In the genomic region with DNA sequence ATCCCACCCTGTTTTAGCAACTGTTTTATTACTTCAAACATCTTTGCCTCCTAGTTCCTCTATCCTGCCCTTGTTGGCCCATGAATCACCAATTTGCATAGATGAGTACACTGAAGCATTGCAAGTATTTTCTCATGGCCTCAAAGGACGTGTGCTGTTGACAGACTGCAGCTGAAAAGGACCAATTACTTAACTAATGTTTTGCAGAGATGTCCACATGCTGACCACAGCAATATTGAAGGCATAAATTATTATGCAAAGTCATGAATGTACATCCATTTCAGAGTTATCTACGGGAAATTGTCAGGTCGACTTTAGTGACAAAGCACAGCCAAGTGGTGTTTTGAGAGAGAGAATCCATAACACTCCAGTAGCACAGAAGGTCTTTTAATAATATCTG, we compare ENCODE assay signal across 20 cellular contexts.
DNase-seq lines count a peak whose midpoint lies in the region; ATAC-seq, FAIRE-seq and TF ChIP-seq lines count a peak whose summit lies in the region.
"Had no signal": no experiment of that assay in that cellular context is flagged by ENCODE, and none has a peak within 500 bp of the region (broad histone marks: within the 10 kb centered on the region; RNA-seq: fewer than 3 reads in every experiment).

No MANE protein-coding gene starts in this region.

- BruUV-seq in mammary epithelial cell (replicated peaks; lab: Mats Ljungman, UMichigan): no TSS peak
- BruUV-seq in MCF 10A (replicated peaks; lab: Mats Ljungman, UMichigan): no TSS peak

- no peaks in the 10 kb centered on the region for H3K36me3 ChIP-seq in mammary epithelial cell (ENCODE audit: insufficient read depth, low read length)
- no peaks in the 10 kb centered on the region for H3K36me3 ChIP-seq in upper lobe of right lung

- no peaks in the 10 kb centered on the region for H3K27me3 ChIP-seq in mammary epithelial cell (ENCODE audit: insufficient read depth, low read length)
- no peaks in the 10 kb centered on the region for H3K27me3 ChIP-seq in foreskin keratinocyte
- H3K27me3 ChIP-seq in upper lobe of right lung: no peaks in the 10 kb centered on the region

- TF ChIP-seq CTCF in mammary epithelial cell (conservative IDR thresholded peaks at IDR 0.05 in 1 of 2, IDR thresholded peaks at IDR 0.05 in 1 of 2; ENCODE audit: extremely low read depth in 1 of 2, insufficient read depth in 1 of 2, low read depth in 1 of 2, low read length in 2 of 2): no peak
- TF ChIP-seq CTCF in MCF 10A (IDR thresholded peaks at IDR 0.05; ENCODE audit: unreplicated experiment): no peak
- TF ChIP-seq CTCF in foreskin keratinocyte (conservative IDR thresholded peaks at IDR 0.05): no peak
- no peak for TF ChIP-seq CTCF in upper lobe of right lung (IDR thresholded peaks at IDR 0.05)

- DNase-seq in mammary epithelial cell: peak; percentile 2
- DNase-seq in MCF 10A (ENCODE audit: unreplicated experiment): no peak
- DNase-seq in RCC 7860 (ENCODE audit: low spot score): peak; percentile 5
- peak; percentile 26 to 57 for DNase-seq in foreskin keratinocyte
- no peak for DNase-seq in upper lobe of right lung
- DNase-seq in activated naive CD4-positive, alpha-beta T cell (lab: John Stamatoyannopoulos, UW): no peak
- no peak for DNase-seq in NCI-H1436 treated with DMSO at 0.1 percent for 48 hours (lab: John Stamatoyannopoulos, UW)
- DNase-seq in NCI-H2107 (lab: John Stamatoyannopoulos, UW): no peak
- DNase-seq: activated CD8-positive, alpha-beta memory T cell treated with anti-CD3 and anti-CD28 coated beads for 24 hours; activated effector memory CD4-positive, alpha-beta T cell treated with anti-CD3 and anti-CD28 coated beads, Interleukin-2, amount 50 U/mL, for 16 hours; Caco-2; midbrain; NCI-H187; NCI-H69; occipital lobe; SHP77 treated with DMSO at 0.1 percent for 48 hours; stimulated activated naive CD4-positive, alpha-beta T cell had no signal

- H3K9me3 ChIP-seq in mammary epithelial cell (replicated peaks; ENCODE audit: insufficient read depth, low read length) (no peaks in the 10 kb centered on the region), upper lobe of right lung (no peaks in the 10 kb centered on the region)
- H3K9me3 ChIP-seq: Caco-2 had no signal

- H3K79me2 ChIP-seq in mammary epithelial cell (ENCODE audit: insufficient read depth, low read length): peaks cover 35% of the 10 kb centered on the region

- no peak overlapping the region for H3K4me3 Mint-ChIP-seq in MCF 10A (ENCODE audit: unreplicated experiment)
- H3K4me3 Mint-ChIP-seq: brain had no signal

- no peaks in the 10 kb centered on the region for H3K36me3 Mint-ChIP-seq in MCF 10A (ENCODE audit: insufficient read depth, unreplicated experiment)

- in situ Hi-C loops in mammary epithelial cell (cut with MboI; ENCODE audit: low sequenced_read_pairs in 2 of 2): no loop called here

- dilution Hi-C loops in mammary epithelial cell (cut with HindIII; ENCODE audit: low sequenced_read_pairs): no loop called here

- ATAC-seq in foreskin keratinocyte (peak; percentile 96), upper lobe of right lung (peak; percentile 88)

- no peaks in the 10 kb centered on the region for H3K9me3 Mint-ChIP-seq in MCF 10A (ENCODE audit: unreplicated experiment)

- H3K4me3 ChIP-seq in mammary epithelial cell (replicated peaks in 1 of 3; ENCODE audit: insufficient read depth in 1 of 3, low read depth in 2 of 3, low read length in 3 of 3) (no peak overlapping the region), upper lobe of right lung (no peak overlapping the region)

- H3K9ac ChIP-seq in mammary epithelial cell (ENCODE audit: insufficient read depth, low read length): no peak overlapping the region

- FAIRE-seq in RCC 7860 (lab: Jason Lieb, UNC): no peak
- FAIRE-seq: TTC549, urothelium cell line had no signal

- no peak overlapping the region for H3K27ac Mint-ChIP-seq in MCF 10A (ENCODE audit: low read depth, unreplicated experiment)

- peaks cover 74% of the 10 kb centered on the region for H3K27me3 Mint-ChIP-seq in MCF 10A (ENCODE audit: insufficient read depth, unreplicated experiment)
- H3K27me3 Mint-ChIP-seq: brain had no signal

- H3K4me2 ChIP-seq in mammary epithelial cell (ENCODE audit: insufficient read depth, low read depth, low read length): no peak overlapping the region

- no peak overlapping the region for H2AFZ ChIP-seq in mammary epithelial cell (ENCODE audit: low read depth, low read length)

- no peaks in the 10 kb centered on the region for H3K4me1 ChIP-seq in mammary epithelial cell (ENCODE audit: insufficient read depth, low read length)
- peaks cover 8% of the 10 kb centered on the region for H3K4me1 ChIP-seq in foreskin keratinocyte
- H3K4me1 ChIP-seq in upper lobe of right lung: peaks cover 9% of the 10 kb centered on the region
- H3K4me1 ChIP-seq: Caco-2 had no signal

- H3K27ac ChIP-seq in mammary epithelial cell (ENCODE audit: insufficient read depth, low read depth, low read length) (no peak overlapping the region), foreskin keratinocyte (no peak overlapping the region), upper lobe of right lung (no peak overlapping the region)

- intact Hi-C loops in mammary epithelial cell (cut with micrococcal nuclease): no loop called here
- intact Hi-C loops in MCF 10A (cut with micrococcal nuclease): no loop called here
- intact Hi-C loops in upper lobe of right lung (cut with DNase I): no loop called here

- H3K4me1 Mint-ChIP-seq in MCF 10A (ENCODE audit: insufficient read depth, unreplicated experiment): no peaks in the 10 kb centered on the region

- H4K20me1 ChIP-seq in mammary epithelial cell (ENCODE audit: insufficient read depth, low read length): no peaks in the 10 kb centered on the region

- 89% methylated on average over 3 of the region's 3 CpGs for WGBS in mammary epithelial cell (ENCODE audit: low coverage, missing lambda C conversion rate)

- POLR2A ChIA-PET in MCF 10A (lab: Yijun Ruan, JAX): no interaction called here

- CTCF ChIA-PET in mammary epithelial cell (lab: Charles Lee; ENCODE audit: low non-redundant PET): no interaction called here
- CTCF ChIA-PET in MCF 10A (lab: Yijun Ruan, JAX): interaction anchor here (0.6 to 0.7 kb wide), 2 partner anchors 15 to 952 kb away, joined by 3 read pairs; no protein-coding TSS in a partner anchor

Comparison
In these comparisons a context has a peak if more than half of its experiments do, and no peak if none do; other contexts are left out.
1. DNase-seq: peak in mammary epithelial cell (single experiment), RCC 7860 (single experiment) and foreskin keratinocyte (2 of 2); none in MCF 10A (single experiment), upper lobe of right lung (single experiment), activated naive CD4-positive, alpha-beta T cell (0 of 4), NCI-H1436 treated with DMSO at 0.1 percent for 48 hours (single experiment) and NCI-H2107 (single experiment).